In the genomic region with DNA sequence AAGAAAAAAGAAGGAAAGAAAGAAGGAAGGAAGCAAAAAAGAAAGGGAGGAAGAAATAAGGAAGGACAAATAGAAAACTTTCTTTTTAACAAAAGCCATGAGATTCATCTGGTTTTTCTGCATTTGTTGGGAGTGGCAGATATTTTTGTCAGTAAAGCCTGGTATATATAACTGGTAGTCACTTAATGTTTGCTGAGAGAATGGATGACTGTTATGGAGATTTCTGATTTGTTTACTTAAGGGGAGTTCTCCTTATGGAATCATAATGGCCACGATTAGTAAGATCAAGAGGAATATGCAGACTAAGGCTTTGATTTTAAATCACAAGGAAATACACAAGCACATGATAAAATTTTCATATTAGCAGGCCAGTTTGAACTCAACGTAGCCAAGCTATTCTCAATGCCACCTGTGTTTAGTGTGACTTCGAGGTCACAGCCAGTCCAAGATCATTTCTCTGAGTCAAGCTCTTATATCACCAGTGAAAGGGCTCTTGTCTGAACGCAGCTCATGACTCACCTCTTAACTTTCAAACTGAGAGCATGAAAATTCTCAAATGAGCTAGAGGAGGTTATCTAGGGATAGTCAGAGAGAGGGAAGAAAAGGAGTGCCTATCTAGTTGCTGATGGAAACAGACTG, we compare ENCODE assay signal across 9 cellular contexts.
A peak's percentile ranks its signal among the peaks of the same experiment; 100 is the strongest.
DNase-seq lines count a peak whose midpoint lies in the region; ATAC-seq and TF ChIP-seq lines count a peak whose summit lies in the region.
"Had no signal": no experiment of that assay in that cellular context is flagged by ENCODE, and none has a peak within 500 bp of the region (broad histone marks: within the 10 kb centered on the region; RNA-seq: fewer than 3 reads in every experiment).

No MANE protein-coding gene starts in this region.

- no peaks in the 10 kb centered on the region for H3K27me3 Mint-ChIP-seq in Calu3 (ENCODE audit: unreplicated experiment)

- intact Hi-C loops in Calu3 (cut with micrococcal nuclease; ENCODE audit: unreplicated experiment) = no loop called here

- peak overlapping the region; percentile 46 for H3K27ac Mint-ChIP-seq in Calu3 (ENCODE audit: unreplicated experiment)

- 55 to 80% methylated on average over 4 of the region's 4 CpGs for WGBS in lung, 2 donors

- H3K9me3 ChIP-seq in lung (ENCODE audit: control insufficient read depth in 2 of 2, insufficient read depth in 1 of 2, low read length in 1 of 2) = no peaks in the 10 kb centered on the region

- no peaks in the 10 kb centered on the region for H3K36me3 ChIP-seq in lung (ENCODE audit: control insufficient read depth in 2 of 2, insufficient read depth in 2 of 2, low read length in 2 of 2)

- H3K4me1 ChIP-seq in lung (ENCODE audit: control insufficient read depth in 2 of 2, insufficient read depth in 2 of 2, low read length in 2 of 2) = peaks cover 0 to 1% of the 10 kb centered on the region in 2 donors

- no TSS peak for BruUV-seq in Calu3 (replicated peaks; lab: Mats Ljungman, UMichigan)

- H3K27me3 ChIP-seq in lung (ENCODE audit: control insufficient read depth, insufficient read depth) = no peaks in the 10 kb centered on the region

- H3K4me3 Mint-ChIP-seq in Calu3 (ENCODE audit: low read depth, unreplicated experiment) = peak overlapping the region; percentile 2

- CTCF ChIA-PET in Calu3 (lab: Charles Lee) = interaction anchor here (0.7 to 1.8 kb wide), 6 partner anchors 9 to 572 kb away, joined by 3 to 6 read pairs (median 3); no protein-coding TSS in a partner anchor

- H3K36me3 Mint-ChIP-seq in Calu3 (ENCODE audit: insufficient read depth, unreplicated experiment) = no peaks in the 10 kb centered on the region

- in situ Hi-C loops in astrocyte of the cerebellum (cut with HindIII; ENCODE audit: low sequenced_read_pairs) = no loop called here

- peaks cover 52% of the 10 kb centered on the region for H3K4me1 Mint-ChIP-seq in Calu3 (ENCODE audit: low read depth, unreplicated experiment)

- peak; percentile 69 for DNase-seq in Calu3
- DNase-seq in astrocyte of the cerebellum (ENCODE audit: low read depth) = peak; percentile 47
- DNase-seq in lung (ENCODE audit: low spot score) = no peak
- DNase-seq in RPMI8226 = no peak
- DNase-seq in NCI-H128 (lab: John Stamatoyannopoulos, UW; ENCODE audit: unreplicated experiment) = no peak
- no peak for DNase-seq in NCI-H1694 treated with DMSO at 0.1 percent for 48 hours (lab: John Stamatoyannopoulos, UW)

- peak; percentile 68 for ATAC-seq in HG03432 (IDR thresholded peaks at IDR 0.05; ENCODE audit: unreplicated experiment)
- peak; percentile 78 for ATAC-seq in lung (ENCODE audit: insufficient read depth, low FRiP score)
- no peak for ATAC-seq in GM18909 (IDR thresholded peaks at IDR 0.05; ENCODE audit: poor library complexity, unreplicated experiment)

- H3K9me3 Mint-ChIP-seq in Calu3 (ENCODE audit: low read depth, unreplicated experiment) = no peaks in the 10 kb centered on the region

- no peak overlapping the region for H3K27ac ChIP-seq in lung (ENCODE audit: low read depth in 1 of 2, low read length in 1 of 2)
- H3K27ac ChIP-seq: HL-60 had no signal

- H3K4me3 ChIP-seq in astrocyte of the cerebellum (ENCODE audit: low read depth, low read length) (no peak overlapping the region), lung (no peak overlapping the region)

- TF ChIP-seq CTCF in Calu3 (IDR thresholded peaks at IDR 0.05; ENCODE audit: unreplicated experiment) (no peak), astrocyte of the cerebellum (IDR thresholded peaks at IDR 0.05; ENCODE audit: low read depth, low read length, missing control alignments) (no peak), lung (IDR thresholded peaks at IDR 0.05; ENCODE audit: control extremely low read depth, extremely low read depth) (no peak)

Comparison
In these comparisons a context has a peak if more than half of its experiments do, and no peak if none do; other contexts are left out.
1. DNase-seq: peak in Calu3 (single experiment) and astrocyte of the cerebellum (single experiment); none in lung (single experiment), RPMI8226 (single experiment), NCI-H128 (single experiment) and NCI-H1694 treated with DMSO at 0.1 percent for 48 hours (single experiment).